8 cellular contexts compared by ENCODE assay signal in the genomic region with DNA sequence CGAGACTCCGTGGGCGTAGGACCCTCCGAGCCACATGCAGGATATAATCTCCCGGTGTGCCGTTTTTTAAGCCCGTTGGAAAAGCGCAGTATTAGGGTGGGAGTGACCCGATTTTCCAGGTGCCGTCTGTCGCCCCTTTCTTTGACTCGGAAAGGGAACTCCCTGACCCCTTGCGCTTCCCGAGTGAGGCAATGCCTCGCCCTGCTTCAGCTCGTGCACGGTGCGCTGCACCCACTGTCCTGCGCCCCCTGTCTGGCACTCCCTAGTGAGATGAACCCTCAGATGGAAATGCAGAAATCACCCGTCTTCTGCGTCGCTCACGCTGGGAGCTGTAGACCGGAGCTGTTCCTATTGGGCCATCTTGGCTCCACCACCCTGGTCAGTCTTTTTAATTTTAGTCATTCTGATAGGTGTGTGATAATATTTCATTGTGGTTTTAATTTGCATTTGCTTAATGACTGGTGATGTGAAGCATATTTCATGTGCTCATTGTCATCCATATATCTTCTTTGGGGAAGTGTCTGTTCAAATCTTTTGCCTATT. TPM values are rescaled to one million over a fixed set of nuclear protein-coding genes. Genes with fewer than 3 reads are reported as not detected.
A peak's percentile ranks its signal among the peaks of the same experiment; 100 is the strongest.
DNase-seq lines count a peak whose midpoint lies in the region; ATAC-seq and TF ChIP-seq lines count a peak whose summit lies in the region.
"Not testable (repeated sequence)": the region's sequence is repeated elsewhere in the genome, so short reads cannot be mapped to it uniquely, and the experiment has no call there.

No MANE protein-coding gene starts in this region.

- DNase-seq in CD4-positive, alpha-beta T cell, result peak; percentile 49 to 75 (median 60)
- DNase-seq in KBM-7 (peak; percentile 71), RPMI7951 (ENCODE audit: low read depth) (peak; percentile 37), mammary epithelial cell (peak; percentile 63), right cardiac atrium (peak in 2 of 3 donors; percentile 74 to 76)
- peak; percentile 30 to 33 for DNase-seq in activated CD8-positive, alpha-beta memory T cell treated with anti-CD3 and anti-CD28 coated beads for 1 hour (ENCODE audit: extremely low read depth in 1 of 2, low read depth in 1 of 2)
- DNase-seq in neuronal stem cell (ENCODE audit: low spot score), result not testable (repeated sequence)
- DNase-seq in stimulated activated CD8-positive, alpha-beta memory T cell treated with anti-CD3 and anti-CD28 coated beads, Interleukin-2, amount 100 ng/mL, for 48 hours (ENCODE audit: low read depth in 2 of 2), result peak; percentile 11 to 33

- CTCF ChIA-PET in CD4-positive, alpha-beta T cell (lab: Charles Lee), result interaction anchor here (1.0 to 1.1 kb wide), 3 partner anchors 11 to 25 kb away, joined by 3 to 5 read pairs (median 4); no protein-coding TSS in a partner anchor
- CTCF ChIA-PET in mammary epithelial cell (lab: Charles Lee; ENCODE audit: low non-redundant PET), result not testable (repeated sequence)

- in situ Hi-C loops in KBM-7 (cut with MboI; ENCODE audit: low pct_unique_long_range_greater_than_20kb, low sequenced_read_pairs); mammary epithelial cell (cut with MboI; ENCODE audit: low sequenced_read_pairs in 2 of 2): not testable (repeated sequence)

- POLR2A ChIA-PET in CD4-positive, alpha-beta T cell (lab: Charles Lee), result interaction anchor here (1.1 to 1.4 kb wide), 3 partner anchors 55 to 136 kb away, joined by 3 to 7 read pairs (median 6); a partner anchor contains a TSS

- not testable (repeated sequence) for H2BK12ac ChIP-seq in neuronal stem cell (ENCODE audit: low read length)

- peak overlapping the region; percentile 31 for H3K9ac ChIP-seq in mammary epithelial cell (ENCODE audit: insufficient read depth, low read length)
- peak overlapping the region; percentile 53 for H3K9ac ChIP-seq in neuronal stem cell (ENCODE audit: low read depth, low read length, poor library complexity)

- H2BK15ac ChIP-seq in neuronal stem cell (ENCODE audit: low read length), result not testable (repeated sequence)

- TF ChIP-seq CTCF in CD4-positive, alpha-beta T cell (IDR thresholded peaks at IDR 0.05), result peak; percentile 68
- TF ChIP-seq CTCF in mammary epithelial cell (conservative IDR thresholded peaks at IDR 0.05 in 1 of 2, IDR thresholded peaks at IDR 0.05 in 1 of 2; ENCODE audit: extremely low read depth in 1 of 2, insufficient read depth in 1 of 2, low read depth in 1 of 2, low read length in 2 of 2), result peak in 1 of 2 donors; percentile 36

- not testable (repeated sequence) for H2BK5ac ChIP-seq in neuronal stem cell (ENCODE audit: low read length)

- not testable (repeated sequence) for H3K79me1 ChIP-seq in neuronal stem cell (ENCODE audit: low read depth, low read length)

- not testable (repeated sequence) for H3K36me3 ChIP-seq in mammary epithelial cell (ENCODE audit: insufficient read depth, low read length); neuronal stem cell (replicated peaks in 1 of 2; ENCODE audit: control insufficient read depth in 2 of 2, insufficient read depth in 2 of 2, low read length in 2 of 2)

- not testable (repeated sequence) for H3K27me3 ChIP-seq in CD4-positive, alpha-beta T cell (ENCODE audit: control insufficient read depth, insufficient read depth, low read length); mammary epithelial cell (ENCODE audit: insufficient read depth, low read length); right cardiac atrium (ENCODE audit: control insufficient read depth, insufficient read depth); neuronal stem cell (ENCODE audit: control insufficient read depth in 3 of 3, insufficient read depth in 3 of 3, low read depth in 1 of 3, low read length in 3 of 3)

- not testable (repeated sequence) for BruUV-seq in mammary epithelial cell (replicated peaks; lab: Mats Ljungman, UMichigan)

- peak overlapping the region; percentile 75 for H3K4me2 ChIP-seq in mammary epithelial cell (ENCODE audit: insufficient read depth, low read depth, low read length)
- peak overlapping the region; percentile 32 for H3K4me2 ChIP-seq in neuronal stem cell (ENCODE audit: insufficient read depth, low read length, poor library complexity, severe bottlenecking)

- H3K9me3 ChIP-seq in CD4-positive, alpha-beta T cell (ENCODE audit: control insufficient read depth, low read length); mammary epithelial cell (replicated peaks; ENCODE audit: insufficient read depth, low read length); right cardiac atrium (ENCODE audit: control insufficient read depth, low read length); neuronal stem cell (replicated peaks in 1 of 2; ENCODE audit: control insufficient read depth in 2 of 2, insufficient read depth in 1 of 2, low read depth in 1 of 2, low read length in 2 of 2): not testable (repeated sequence)

- peaks cover 11% of the 10 kb centered on the region for H3K36me3 Mint-ChIP-seq in CD4-positive, alpha-beta T cell (ENCODE audit: low read depth)

- H4K91ac ChIP-seq in neuronal stem cell (ENCODE audit: low read depth, low read length, poor library complexity), result not testable (repeated sequence)

- WGBS in mammary epithelial cell (ENCODE audit: low coverage, missing lambda C conversion rate), result 16% methylated on average over 23 of the region's 24 CpGs
- WGBS in right cardiac atrium, result 14% methylated on average over 24 of the region's 24 CpGs
- WGBS in neuronal stem cell (ENCODE audit: extremely low coverage in 2 of 2, insufficient read length in 2 of 2, insufficient replicate concordance in 1 of 2), 2 donors, result no CpG with 5 or more reads among the region's 24 CpGs

- not testable (repeated sequence) for H3K4me1 ChIP-seq in mammary epithelial cell (ENCODE audit: insufficient read depth, low read length); right cardiac atrium (ENCODE audit: control insufficient read depth, insufficient read depth, low read length); neuronal stem cell (ENCODE audit: control insufficient read depth in 2 of 2, insufficient read depth in 1 of 2, low read depth in 1 of 2, low read length in 2 of 2)

- not testable (repeated sequence) for H2AK5ac ChIP-seq in neuronal stem cell (ENCODE audit: low read depth, low read length)

- H4K20me1 ChIP-seq in mammary epithelial cell (ENCODE audit: insufficient read depth, low read length), result not testable (repeated sequence)

- peak; percentile 52 for ATAC-seq in CD4-positive, alpha-beta T cell (ENCODE audit: poor library complexity)
- peak in 1 of 2 donors; percentile 35 for ATAC-seq in right cardiac atrium

- not testable (repeated sequence) for H3K14ac ChIP-seq in neuronal stem cell (ENCODE audit: low read length)

- not testable (repeated sequence) for H3K79me2 ChIP-seq in mammary epithelial cell (ENCODE audit: insufficient read depth, low read length)

- dilution Hi-C loops in mammary epithelial cell (cut with HindIII; ENCODE audit: low sequenced_read_pairs), result not testable (repeated sequence)

- H3K27me3 Mint-ChIP-seq in CD4-positive, alpha-beta T cell, result not testable (repeated sequence)

- not testable (repeated sequence) for H3K4me1 Mint-ChIP-seq in CD4-positive, alpha-beta T cell (ENCODE audit: low read depth)

- not testable (repeated sequence) for H4K8ac ChIP-seq in neuronal stem cell (ENCODE audit: low read depth, low read length)

- not testable (repeated sequence) for H3K9me3 Mint-ChIP-seq in CD4-positive, alpha-beta T cell

- H3K27ac Mint-ChIP-seq in CD4-positive, alpha-beta T cell, result peak overlapping the region; percentile 90

- not testable (repeated sequence) for H3K4ac ChIP-seq in neuronal stem cell (ENCODE audit: low read length)

- H2BK120ac ChIP-seq in neuronal stem cell (ENCODE audit: low read depth, low read length), result not testable (repeated sequence)

- peak overlapping the region; percentile 19 for H3K18ac ChIP-seq in neuronal stem cell (ENCODE audit: low read length)

- H2AFZ ChIP-seq in mammary epithelial cell (ENCODE audit: low read depth, low read length) (peak overlapping the region; percentile 78), neuronal stem cell (ENCODE audit: low read length) (peak overlapping the region; percentile 83)

- peak overlapping the region; percentile 90 for H3K4me3 Mint-ChIP-seq in CD4-positive, alpha-beta T cell

- not testable (repeated sequence) for H3K27ac ChIP-seq in CD4-positive, alpha-beta T cell (ENCODE audit: low read depth, low read length); right cardiac atrium (ENCODE audit: low read length)
- H3K27ac ChIP-seq in mammary epithelial cell (ENCODE audit: insufficient read depth, low read depth, low read length), result peak overlapping the region; percentile 73
- peak overlapping the region; percentile 54 for H3K27ac ChIP-seq in neuronal stem cell (replicated peaks; ENCODE audit: low read length)

- H3K23ac ChIP-seq in neuronal stem cell (ENCODE audit: low read depth, low read length, poor library complexity), result not testable (repeated sequence)

- intact Hi-C loops in CD4-positive, alpha-beta T cell (cut with DNase I, micrococcal nuclease), result loop anchor here (1.0 to 2.0 kb wide), 2 partner anchors 24 to 25 kb away; no protein-coding TSS in a partner anchor
- intact Hi-C loops in mammary epithelial cell (cut with micrococcal nuclease); right cardiac atrium (cut with DNase I): not testable (repeated sequence)

- peak overlapping the region; percentile 49 to 55 (median 54) for H3K4me3 ChIP-seq in mammary epithelial cell (replicated peaks in 1 of 3; ENCODE audit: insufficient read depth in 1 of 3, low read depth in 2 of 3, low read length in 3 of 3)
- peak overlapping the region; percentile 46 for H3K4me3 ChIP-seq in right cardiac atrium (ENCODE audit: low read length)
- H3K4me3 ChIP-seq in neuronal stem cell (ENCODE audit: low read length in 2 of 2), result peak overlapping the region; percentile 65 to 75

RNA-seq across cellular contexts. Expression of a gene that starts 19.0 kb away (rescaled TPM):
- not detected for total RNA-seq in CD4-positive, alpha-beta T cell
- not detected in 2 replicates for total RNA-seq in RPMI7951 (2014; rRNA removed; shearing (Covaris generic))
- total RNA-seq in mammary epithelial cell (not detected), right cardiac atrium (1 to 10 TPM in 1 of 4 donors, under 1 TPM in 3; 0.38 to 1.2 (median 0.72) TPM)
- polyA plus RNA-seq in mammary epithelial cell (not detected), right cardiac atrium (0.41 TPM)
- polyA minus RNA-seq in mammary epithelial cell, result not detected
- polyA plus RNA-seq in neuronal stem cell (2013, experiment 1 of 2), result 0.61 TPM
- polyA plus RNA-seq in neuronal stem cell (2013, experiment 2 of 2), result 0.48 TPM

RNA-seq across cellular contexts. Expression of a gene that starts 26.4 kb away (rescaled TPM):
- total RNA-seq in CD4-positive, alpha-beta T cell, result 10 to 100 TPM; 36.0 to 37.3 TPM
- total RNA-seq in RPMI7951 (2014; rRNA removed; shearing (Covaris generic)), result 6.4 and 6.8 TPM in 2 replicates
- total RNA-seq in mammary epithelial cell (10 to 100 TPM; 20.8 to 28.9 TPM), right cardiac atrium (10 to 100 TPM in 3 of 4 donors, 1 to 10 TPM in 1; 8.1 to 11.9 (median 10.8) TPM)
- polyA plus RNA-seq in mammary epithelial cell (32.4 TPM), right cardiac atrium (10.3 TPM)
- polyA minus RNA-seq in mammary epithelial cell, result 50.6 TPM
- polyA plus RNA-seq in neuronal stem cell (2013, experiment 1 of 2), result 26.7 TPM
- polyA plus RNA-seq in neuronal stem cell (2013, experiment 2 of 2), result 27.6 TPM
